Comparison of ENCODE assay signal across 10 cellular contexts in the genomic region with DNA sequence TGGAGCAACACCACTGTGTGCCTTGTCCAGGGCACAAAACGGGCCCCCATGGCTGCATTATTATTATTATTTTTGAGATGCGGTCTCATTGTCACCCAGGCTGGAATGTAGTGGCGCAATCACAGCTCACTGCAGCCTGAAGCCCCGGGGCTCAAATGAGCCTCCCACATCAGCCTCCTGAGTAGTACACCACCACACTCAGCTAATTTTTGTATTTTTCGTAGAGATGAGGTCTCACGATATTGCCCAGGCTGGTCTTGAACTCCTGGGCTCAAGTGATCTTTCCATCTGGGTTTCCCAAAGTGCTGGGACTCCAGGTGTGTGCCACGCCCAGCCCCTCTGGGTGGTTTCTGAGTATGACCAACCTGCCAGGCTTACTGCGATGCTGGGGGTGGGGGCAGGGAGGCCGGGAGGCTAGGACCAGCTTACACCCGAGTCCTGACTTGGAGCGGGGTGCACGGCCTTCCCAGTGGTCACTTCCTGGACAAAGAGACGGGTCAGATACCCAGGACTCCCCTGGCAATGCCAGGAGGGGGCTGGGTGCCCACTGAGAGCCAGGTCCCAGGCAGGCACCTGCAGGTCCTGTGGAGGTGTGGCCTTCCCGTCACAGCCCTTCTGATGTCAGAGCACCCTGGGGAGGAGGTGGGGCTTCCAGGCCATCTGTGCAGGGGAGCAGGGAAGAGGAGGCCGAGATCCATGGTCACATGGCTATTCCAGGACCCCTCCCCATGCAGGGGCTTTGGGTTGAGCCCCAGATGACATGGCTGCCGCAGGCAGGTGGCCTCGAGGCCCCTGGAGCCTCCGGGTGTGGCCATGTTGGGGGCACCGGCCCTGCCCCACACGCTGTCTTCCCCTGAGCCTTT. TPM values are rescaled to one million over a fixed set of nuclear protein-coding genes. Genes with fewer than 3 reads are reported as not detected.
DNase-seq lines count a peak whose midpoint lies in the region; ATAC-seq, FAIRE-seq and TF ChIP-seq lines count a peak whose summit lies in the region.
"Had no signal": no experiment of that assay in that cellular context is flagged by ENCODE, and none has a peak within 500 bp of the region (broad histone marks: within the 10 kb centered on the region; RNA-seq: fewer than 3 reads in every experiment).

No MANE protein-coding gene starts in this region.

- TF ChIP-seq CTCF in bronchial epithelial cell (IDR thresholded peaks at IDR 0.05; ENCODE audit: insufficient read depth, low read length, severe bottlenecking): no peak
- TF ChIP-seq CTCF in osteoblast (IDR thresholded peaks at IDR 0.05; ENCODE audit: extremely low read depth, low read depth, low read length): no peak

- ATAC-seq in HG03378 (IDR thresholded peaks at IDR 0.05; ENCODE audit: unreplicated experiment): no peak
- ATAC-seq in HG03135 (IDR thresholded peaks at IDR 0.05; ENCODE audit: unreplicated experiment): no peak
- no peak for ATAC-seq in HG03196 (IDR thresholded peaks at IDR 0.05; ENCODE audit: unreplicated experiment)

- no peaks in the 10 kb centered on the region for H3K9me3 ChIP-seq in Karpas-422 (ENCODE audit: low read length)
- no peaks in the 10 kb centered on the region for H3K9me3 ChIP-seq in osteoblast (ENCODE audit: low read depth, low read length)

- H3K4me1 ChIP-seq in Karpas-422 (ENCODE audit: low read length): peaks cover 11% of the 10 kb centered on the region
- H3K4me1 ChIP-seq in osteoblast (ENCODE audit: insufficient read depth, low read length): peaks cover under 1% of the 10 kb centered on the region
- H3K4me1 ChIP-seq: parathyroid adenoma had no signal

- H2AFZ ChIP-seq in Karpas-422 (ENCODE audit: low read length) (no peak overlapping the region; the same call in 1 of the 2 replicates), osteoblast (ENCODE audit: low read length) (no peak overlapping the region)
- H2AFZ ChIP-seq: parathyroid adenoma had no signal

- no peak overlapping the region for H3K27ac ChIP-seq in Karpas-422 (ENCODE audit: low read length)
- no peak overlapping the region for H3K27ac ChIP-seq in osteoblast (ENCODE audit: low read depth, low read length)
- H3K27ac ChIP-seq: parathyroid adenoma had no signal

- H4K20me1 ChIP-seq in Karpas-422 (ENCODE audit: insufficient read depth, low read depth, low read length) (no peaks in the 10 kb centered on the region), osteoblast (ENCODE audit: insufficient read depth, low read length) (no peaks in the 10 kb centered on the region)

- peak; percentile 94 for DNase-seq in DMS53 (lab: John Stamatoyannopoulos, UW)
- DNase-seq in Karpas-422: no peak
- peak; percentile 74 for DNase-seq in bronchial epithelial cell (ENCODE audit: low read depth)
- peak; percentile 87 for DNase-seq in osteoblast (ENCODE audit: insufficient read length, low spot score, missing footprints)
- no peak for DNase-seq in NCI-H748 treated with DMSO at 0.1 percent for 48 hours (lab: John Stamatoyannopoulos, UW)

- H3K36me3 ChIP-seq in Karpas-422 (ENCODE audit: insufficient read depth, low read length) (no peaks in the 10 kb centered on the region), bronchial epithelial cell (ENCODE audit: control insufficient read depth, insufficient read depth, low read length) (no peaks in the 10 kb centered on the region), osteoblast (ENCODE audit: insufficient read depth, low read length) (no peaks in the 10 kb centered on the region)

- H3K27me3 ChIP-seq in Karpas-422 (ENCODE audit: low read length) (no peaks in the 10 kb centered on the region), bronchial epithelial cell (ENCODE audit: control insufficient read depth, insufficient read depth, low read length) (no peaks in the 10 kb centered on the region), osteoblast (ENCODE audit: insufficient read depth, low read length) (no peaks in the 10 kb centered on the region)

- no peaks in the 10 kb centered on the region for H3K9me2 ChIP-seq in Karpas-422 (replicated peaks; ENCODE audit: insufficient read depth, low read length)

- H3K9ac ChIP-seq in Karpas-422 (ENCODE audit: low read length): no peak overlapping the region
- H3K9ac ChIP-seq: parathyroid adenoma had no signal

- H3K79me2 ChIP-seq in Karpas-422 (ENCODE audit: low read length): no peaks in the 10 kb centered on the region
- no peaks in the 10 kb centered on the region for H3K79me2 ChIP-seq in osteoblast (ENCODE audit: insufficient read depth, low read length)
- H3K79me2 ChIP-seq: parathyroid adenoma had no signal

- H3K4me2 ChIP-seq in Karpas-422 (ENCODE audit: low read depth, low read length, poor library complexity, severe bottlenecking): peak overlapping the region; percentile 7
- H3K4me2 ChIP-seq in osteoblast (ENCODE audit: insufficient read depth, low read length): no peak overlapping the region

- no peak for FAIRE-seq in bronchial epithelial cell (lab: Jason Lieb, UNC)

- H3K4me3 ChIP-seq in Karpas-422 (ENCODE audit: low read length) (no peak overlapping the region), bronchial epithelial cell (ENCODE audit: low read depth, low read length) (no peak overlapping the region), osteoblast (ENCODE audit: insufficient read depth, low read length) (no peak overlapping the region)
- H3K4me3 ChIP-seq: dorsolateral prefrontal cortex had no signal

RNA-seq across cellular contexts. Expression of a gene that starts 8.3 kb away (rescaled TPM):
- 1.4 and 1.8 TPM in 2 replicates for total RNA-seq in Karpas-422 (2014; rRNA removed; shearing (Covaris generic); ENCODE audit: low replicate concordance)
- total RNA-seq in bronchial epithelial cell: 3.4 and 14.5 TPM in 2 replicates
- total RNA-seq in osteoblast: under 0.01 TPM in 2 replicates

RNA-seq across cellular contexts. Expression of a gene that starts 32.9 kb away (rescaled TPM):
- 8.8 and 19.2 TPM in 2 replicates for total RNA-seq in Karpas-422 (2014; rRNA removed; shearing (Covaris generic); ENCODE audit: low replicate concordance)
- total RNA-seq in bronchial epithelial cell: 18.7 and 25.0 TPM in 2 replicates
- total RNA-seq in osteoblast: 0.29 and 2.5 TPM in 2 replicates

RNA-seq across cellular contexts. Expression of a gene that starts 55.3 kb away (rescaled TPM):
- total RNA-seq in Karpas-422 (2014; rRNA removed; shearing (Covaris generic); ENCODE audit: low replicate concordance): 17.8 and 42.7 TPM in 2 replicates
- total RNA-seq in bronchial epithelial cell (59.8 and 67.9 TPM in 2 replicates), osteoblast (46.0 and 47.4 TPM in 2 replicates)

RNA-seq across cellular contexts. Expression of a gene that starts 59.3 kb away (rescaled TPM):
- total RNA-seq in Karpas-422 (2014; rRNA removed; shearing (Covaris generic); ENCODE audit: low replicate concordance): 0.61 and 0.86 TPM in 2 replicates
- total RNA-seq in bronchial epithelial cell (not detected in 2 replicates), osteoblast (0.36 TPM in 1 of 2 replicates, not detected in the other)
- total RNA-seq: dorsolateral prefrontal cortex had no signal

Comparison
In these comparisons a context has a peak if more than half of its experiments do, and no peak if none do; other contexts are left out.
1. DNase-seq: peak in DMS53 (single experiment), bronchial epithelial cell (single experiment) and osteoblast (single experiment); none in Karpas-422 (single experiment) and NCI-H748 treated with DMSO at 0.1 percent for 48 hours (single experiment).